Comparison of ENCODE assay signal across 20 cellular contexts in genomic region chr19:31902821-31903220, GRCh38.
"Had no signal": no experiment of that assay in that cellular context is flagged by ENCODE, and none has a peak within 500 bp of the region (broad histone marks: within the 10 kb centered on the region; RNA-seq: fewer than 3 reads in every experiment).

No MANE protein-coding gene starts in this region.

- H3K27me3 Mint-ChIP-seq: naive B cell had no signal

- ATAC-seq: gastrocnemius medialis, heart right ventricle, left cardiac atrium, left lung, left ventricle myocardium superior, lower lobe of right lung, mucosa of descending colon had no signal

- H3K36me3 ChIP-seq: esophagus squamous epithelium, gastrocnemius medialis, heart right ventricle, left lung, lower lobe of right lung had no signal

- DNase-seq: dermis blood vessel endothelial cell; dorsolateral prefrontal cortex; effector CD4-positive, alpha-beta T cell; effector memory CD4-positive, alpha-beta T cell; esophagus squamous epithelium; foreskin fibroblast; foreskin melanocyte; gastrocnemius medialis; glutamatergic neuron; head of caudate nucleus; heart right ventricle; hippocampal formation; left cardiac atrium; left lung; left ventricle myocardium superior; lower lobe of right lung; mesendoderm; mucosa of descending colon; naive B cell had no signal

- H3K36me3 Mint-ChIP-seq: naive B cell had no signal

- H3K27me3 ChIP-seq: esophagus squamous epithelium, gastrocnemius medialis, heart right ventricle, left lung had no signal

- H3K27ac ChIP-seq: coronary artery, dorsolateral prefrontal cortex, esophagus squamous epithelium, gastrocnemius medialis, heart right ventricle, left lung, lower lobe of right lung had no signal

- H3K9me3 ChIP-seq: esophagus squamous epithelium, gastrocnemius medialis, left lung, lower lobe of right lung, mucosa of descending colon had no signal

- H3K4me3 ChIP-seq: coronary artery, dorsolateral prefrontal cortex, esophagus squamous epithelium, gastrocnemius medialis, heart right ventricle, left lung, lower lobe of right lung, mucosa of descending colon had no signal

- H3K27ac Mint-ChIP-seq: naive B cell had no signal

- H3K4me1 ChIP-seq: gastrocnemius medialis had no signal
